Comparison of ENCODE assay signal across 1 cellular context in genomic region chr6:98823428-98823827, GRCh38.
TF ChIP-seq lines count a peak whose summit lies in the region.

No MANE protein-coding gene starts in this region.

TF ChIP-seq in SK-N-SH, 30 proteins besides CTCF, POLR2A, EP300 and RAD21 (continued from another document):
- TF ChIP-seq, protein P1, sequence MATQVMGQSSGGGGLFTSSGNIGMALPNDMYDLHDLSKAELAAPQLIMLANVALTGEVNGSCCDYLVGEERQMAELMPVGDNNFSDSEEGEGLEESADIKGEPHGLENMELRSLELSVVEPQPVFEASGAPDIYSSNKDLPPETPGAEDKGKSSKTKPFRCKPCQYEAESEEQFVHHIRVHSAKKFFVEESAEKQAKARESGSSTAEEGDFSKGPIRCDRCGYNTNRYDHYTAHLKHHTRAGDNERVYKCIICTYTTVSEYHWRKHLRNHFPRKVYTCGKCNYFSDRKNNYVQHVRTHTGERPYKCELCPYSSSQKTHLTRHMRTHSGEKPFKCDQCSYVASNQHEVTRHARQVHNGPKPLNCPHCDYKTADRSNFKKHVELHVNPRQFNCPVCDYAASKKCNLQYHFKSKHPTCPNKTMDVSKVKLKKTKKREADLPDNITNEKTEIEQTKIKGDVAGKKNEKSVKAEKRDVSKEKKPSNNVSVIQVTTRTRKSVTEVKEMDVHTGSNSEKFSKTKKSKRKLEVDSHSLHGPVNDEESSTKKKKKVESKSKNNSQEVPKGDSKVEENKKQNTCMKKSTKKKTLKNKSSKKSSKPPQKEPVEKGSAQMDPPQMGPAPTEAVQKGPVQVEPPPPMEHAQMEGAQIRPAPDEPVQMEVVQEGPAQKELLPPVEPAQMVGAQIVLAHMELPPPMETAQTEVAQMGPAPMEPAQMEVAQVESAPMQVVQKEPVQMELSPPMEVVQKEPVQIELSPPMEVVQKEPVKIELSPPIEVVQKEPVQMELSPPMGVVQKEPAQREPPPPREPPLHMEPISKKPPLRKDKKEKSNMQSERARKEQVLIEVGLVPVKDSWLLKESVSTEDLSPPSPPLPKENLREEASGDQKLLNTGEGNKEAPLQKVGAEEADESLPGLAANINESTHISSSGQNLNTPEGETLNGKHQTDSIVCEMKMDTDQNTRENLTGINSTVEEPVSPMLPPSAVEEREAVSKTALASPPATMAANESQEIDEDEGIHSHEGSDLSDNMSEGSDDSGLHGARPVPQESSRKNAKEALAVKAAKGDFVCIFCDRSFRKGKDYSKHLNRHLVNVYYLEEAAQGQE (IDR thresholded peaks at IDR 0.05; ENCODE audit: low read depth, low read length): no peak
- TF ChIP-seq CHD2 (IDR thresholded peaks at IDR 0.05; ENCODE audit: low read length, partially characterized antibody) (no peak), GABPA (IDR thresholded peaks at IDR 0.05; ENCODE audit: low read depth) (no peak), SMC3 (IDR thresholded peaks at IDR 0.05; ENCODE audit: low read depth, low read length) (no peak), TEAD4 (IDR thresholded peaks at IDR 0.05; ENCODE audit: borderline replicate concordance, insufficient read depth) (no peak), YY1 (IDR thresholded peaks at IDR 0.05; ENCODE audit: low read depth) (no peak), FOSL2 (IDR thresholded peaks at IDR 0.05; ENCODE audit: borderline replicate concordance, low read depth) (no peak), RXRA (IDR thresholded peaks at IDR 0.05; ENCODE audit: borderline replicate concordance, low read depth) (no peak)
- TF ChIP-seq, protein P2, sequence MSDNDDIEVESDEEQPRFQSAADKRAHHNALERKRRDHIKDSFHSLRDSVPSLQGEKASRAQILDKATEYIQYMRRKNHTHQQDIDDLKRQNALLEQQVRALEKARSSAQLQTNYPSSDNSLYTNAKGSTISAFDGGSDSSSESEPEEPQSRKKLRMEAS (IDR thresholded peaks at IDR 0.05; ENCODE audit: low read depth): no peak
